In genomic region chr14:69046468-69046867, GRCh38 we compare ENCODE assay signal across 10 cellular contexts.
DNase-seq lines count a peak whose midpoint lies in the region; ATAC-seq, FAIRE-seq and TF ChIP-seq lines count a peak whose summit lies in the region.
"Had no signal": no experiment of that assay in that cellular context is flagged by ENCODE, and none has a peak within 500 bp of the region (broad histone marks: within the 10 kb centered on the region; RNA-seq: fewer than 3 reads in every experiment).

No MANE protein-coding gene starts in this region.

- no peak overlapping the region for H3K4ac ChIP-seq in H9 (ENCODE audit: low read depth, low read length)

- H3K9ac ChIP-seq in H9 (ENCODE audit: extremely low read depth, insufficient read length, low read length), result no peak overlapping the region
- no peak overlapping the region for H3K9ac ChIP-seq in colonic mucosa (ENCODE audit: low read depth in 2 of 2, low read length in 2 of 2)
- peak overlapping the region; percentile 55 for H3K9ac ChIP-seq in smooth muscle cell (ENCODE audit: low read depth)

- H3K4me3 Mint-ChIP-seq in H9, result no peak overlapping the region
- H3K4me3 Mint-ChIP-seq in activated T-cell treated with anti-CD3 and anti-CD28 coated beads, Interleukin-2, amount 50 U/mL, for 72 hours, result no peak overlapping the region

- H4K8ac ChIP-seq in H9 (replicated peaks; ENCODE audit: insufficient read length, low read depth, low read length), result no peak overlapping the region

- no CpG with 5 or more reads among the region's 7 CpGs for WGBS in H9 (ENCODE audit: extremely low coverage, insufficient read length, low lambda C conversion rate)
- 27% methylated on average over 7 of the region's 7 CpGs for WGBS in smooth muscle cell (ENCODE audit: low lambda C conversion rate)
- 67 to 71% methylated on average over 7 of the region's 7 CpGs for WGBS in pancreas, 2 donors

- H3K4me1 Mint-ChIP-seq in H9, result peaks cover 66 to 67% of the 10 kb centered on the region in 2 experiments
- peaks cover 17% of the 10 kb centered on the region for H3K4me1 Mint-ChIP-seq in activated T-cell treated with anti-CD3 and anti-CD28 coated beads, Interleukin-2, amount 50 U/mL, for 72 hours (ENCODE audit: low read depth)

- no peak overlapping the region for H2BK15ac ChIP-seq in H9 (ENCODE audit: low read depth, low read length)

- H3K27ac Mint-ChIP-seq in H9, result peak overlapping the region; percentile 9 to 84 (median 71); a peak in 2 of 7 replicates
- H3K27ac Mint-ChIP-seq in activated T-cell treated with anti-CD3 and anti-CD28 coated beads, Interleukin-2, amount 50 U/mL, for 72 hours, result no peak overlapping the region

- no peak overlapping the region for H4K5ac ChIP-seq in H9 (ENCODE audit: insufficient read length, low read depth, low read length)

- no peaks in the 10 kb centered on the region for H3K23me2 ChIP-seq in H9 (ENCODE audit: insufficient read length, low read depth, low read length, poor library complexity, severe bottlenecking)

- TF ChIP-seq POLR2A in GM12892 (IDR thresholded peaks at IDR 0.05; ENCODE audit: low read depth, low read length), result no peak

- H3K9me3 Mint-ChIP-seq in H9, result no peaks in the 10 kb centered on the region
- no peaks in the 10 kb centered on the region for H3K9me3 Mint-ChIP-seq in activated T-cell treated with anti-CD3 and anti-CD28 coated beads, Interleukin-2, amount 50 U/mL, for 72 hours

- FAIRE-seq in GM12892 (lab: Jason Lieb, UNC) (no peak), pancreas (lab: Jason Lieb, UNC) (no peak)

- no peak overlapping the region for H2BK120ac ChIP-seq in H9 (ENCODE audit: low read depth, low read length, poor library complexity, severe bottlenecking)

- no peak for DNase-seq in H9
- DNase-seq in colonic mucosa, result no peak
- DNase-seq in left lung, result no peak
- DNase-seq in smooth muscle cell (lab: John Stamatoyannopoulos, UW; ENCODE audit: unreplicated experiment), result no peak
- DNase-seq in GM12892 (ENCODE audit: insufficient read length), result no peak
- DNase-seq in activated T-cell treated with anti-CD3 and anti-CD28 coated beads, Interleukin-2, amount 50 U/mL, for 72 hours, result no peak
- no peak for DNase-seq in pancreas
- DNase-seq: activated CD4-positive, alpha-beta T cell treated with anti-CD3 and anti-CD28 coated beads, Interleukin-2, amount 50 U/mL, for 48 hours; NCI-H226 had no signal

- peak overlapping the region; percentile 3 for H3K18ac ChIP-seq in H9 (ENCODE audit: insufficient read length, low read depth, low read length)

- H3K79me1 ChIP-seq in H9 (ENCODE audit: insufficient read depth, low read depth, low read length, poor library complexity, severe bottlenecking), result no peaks in the 10 kb centered on the region

- no peak overlapping the region for H3K56ac ChIP-seq in H9 (ENCODE audit: insufficient read length, low read depth, low read length)

- H2BK12ac ChIP-seq in H9 (ENCODE audit: insufficient read length, low read depth, low read length), result no peak overlapping the region

- H2BK20ac ChIP-seq in H9 (ENCODE audit: low read depth, low read length, poor library complexity, severe bottlenecking), result no peak overlapping the region

- no peak overlapping the region for H3K23ac ChIP-seq in H9 (ENCODE audit: insufficient read length, low read depth, low read length)

- no peaks in the 10 kb centered on the region for H3K27me3 ChIP-seq in H9 (ENCODE audit: insufficient read depth, low read length)
- no peaks in the 10 kb centered on the region for H3K27me3 ChIP-seq in colonic mucosa
- H3K27me3 ChIP-seq in left lung, result no peaks in the 10 kb centered on the region
- no peaks in the 10 kb centered on the region for H3K27me3 ChIP-seq in smooth muscle cell (ENCODE audit: low read depth)
- no peaks in the 10 kb centered on the region for H3K27me3 ChIP-seq in pancreas

- intact Hi-C loops in colonic mucosa (cut with DNase I) (no loop called here), left lung (cut with DNase I) (no loop called here), pancreas (cut with DNase I) (no loop called here)

- no peaks in the 10 kb centered on the region for H3K36me3 Mint-ChIP-seq in H9 (ENCODE audit: insufficient read depth in 1 of 3, low read depth in 3 of 3)
- no peaks in the 10 kb centered on the region for H3K36me3 Mint-ChIP-seq in activated T-cell treated with anti-CD3 and anti-CD28 coated beads, Interleukin-2, amount 50 U/mL, for 72 hours (ENCODE audit: insufficient read depth in 2 of 2)

- no peaks in the 10 kb centered on the region for H3K79me2 ChIP-seq in H9 (ENCODE audit: insufficient read depth, low read length)
- H3K79me2 ChIP-seq in smooth muscle cell (ENCODE audit: low read depth), result no peaks in the 10 kb centered on the region

- H3K4me1 ChIP-seq in H9 (ENCODE audit: insufficient read depth, low read length) (peaks cover 16% of the 10 kb centered on the region; the same call in 1 of the 2 replicates), colonic mucosa (peaks cover 15% of the 10 kb centered on the region), left lung (peaks cover 53 to 97% of the 10 kb centered on the region in 2 donors), smooth muscle cell (ENCODE audit: low read depth) (peaks cover 60% of the 10 kb centered on the region), pancreas (peaks cover 6 to 49% (median 25%) of the 10 kb centered on the region in 3 donors)

- H3K27ac ChIP-seq in H9 (ENCODE audit: insufficient read length, low read depth, low read length), result no peak overlapping the region
- H3K27ac ChIP-seq in colonic mucosa, result peak overlapping the region; percentile 52
- peak overlapping the region; percentile 65 to 86 for H3K27ac ChIP-seq in left lung
- H3K27ac ChIP-seq in smooth muscle cell (ENCODE audit: low read depth), result peak overlapping the region; percentile 95
- H3K27ac ChIP-seq in pancreas, result peak overlapping the region in 2 of 4 donors; percentile 50

- H3F3A ChIP-seq in smooth muscle cell (ENCODE audit: low read depth), result peaks cover 43% of the 10 kb centered on the region

- H3K4me2 ChIP-seq in H9 (ENCODE audit: insufficient read depth, insufficient read length, low read length) (no peak overlapping the region), smooth muscle cell (peak overlapping the region; percentile 32)

- no peak overlapping the region for H3T11ph ChIP-seq in H9 (ENCODE audit: low read length)

- H2AK5ac ChIP-seq in H9 (ENCODE audit: insufficient read length, low read length), result no peak overlapping the region

- no peak for TF ChIP-seq CTCF in H9 (conservative IDR thresholded peaks at IDR 0.05)
- no peak for TF ChIP-seq CTCF in colonic mucosa (IDR thresholded peaks at IDR 0.05)
- no peak for TF ChIP-seq CTCF in left lung (IDR thresholded peaks at IDR 0.05)
- no peak for TF ChIP-seq CTCF in smooth muscle cell (IDR thresholded peaks at IDR 0.05; ENCODE audit: borderline replicate concordance, insufficient read depth, poor library complexity, severe bottlenecking)
- TF ChIP-seq CTCF in pancreas (IDR thresholded peaks at IDR 0.05), result no peak

- H3K36me3 ChIP-seq in colonic mucosa, result no peaks in the 10 kb centered on the region
- H3K36me3 ChIP-seq in left lung, result no peaks in the 10 kb centered on the region
- H3K36me3 ChIP-seq in smooth muscle cell (ENCODE audit: low read depth), result no peaks in the 10 kb centered on the region
- H3K36me3 ChIP-seq in pancreas, result no peaks in the 10 kb centered on the region

- no peaks in the 10 kb centered on the region; the same call in none of the 2 replicates for H3K27me3 Mint-ChIP-seq in H9 (ENCODE audit: low read depth)
- H3K27me3 Mint-ChIP-seq in activated T-cell treated with anti-CD3 and anti-CD28 coated beads, Interleukin-2, amount 50 U/mL, for 72 hours (ENCODE audit: low read depth), result peaks cover 27% of the 10 kb centered on the region

- H4K91ac ChIP-seq in H9 (ENCODE audit: insufficient read length, low read depth, low read length), result no peak overlapping the region

- H4K20me1 ChIP-seq in H9 (ENCODE audit: control insufficient read depth, insufficient read depth, insufficient read length), result no peaks in the 10 kb centered on the region
- H4K20me1 ChIP-seq in smooth muscle cell (ENCODE audit: low read depth), result no peaks in the 10 kb centered on the region

- no peak overlapping the region for H3K14ac ChIP-seq in H9 (ENCODE audit: insufficient read depth, low read length)

- no peak overlapping the region for H2AFZ ChIP-seq in H9 (ENCODE audit: low read length)
- no peak overlapping the region for H2AFZ ChIP-seq in smooth muscle cell (ENCODE audit: low read depth)

- no peak overlapping the region for H2BK5ac ChIP-seq in H9 (ENCODE audit: insufficient read length, low read length)

- no peak overlapping the region for H3K4me3 ChIP-seq in colonic mucosa
- no peak overlapping the region for H3K4me3 ChIP-seq in left lung
- H3K4me3 ChIP-seq in smooth muscle cell, result no peak overlapping the region
- H3K4me3 ChIP-seq in pancreas, result no peak overlapping the region

- peak; percentile 9 for ATAC-seq in left lung
- no peak for ATAC-seq in activated T-cell treated with anti-CD3 and anti-CD28 coated beads, Interleukin-2, amount 50 U/mL, for 72 hours (replicated peaks in 1 of 2)
- ATAC-seq in pancreas, result no peak
- no peak for ATAC-seq in HG03175 (IDR thresholded peaks at IDR 0.05; ENCODE audit: unreplicated experiment)

- no peaks in the 10 kb centered on the region for H3K9me3 ChIP-seq in H9 (ENCODE audit: control insufficient read depth, low read depth, low read length)
- H3K9me3 ChIP-seq in colonic mucosa, result no peaks in the 10 kb centered on the region
- no peaks in the 10 kb centered on the region for H3K9me3 ChIP-seq in left lung
- no peaks in the 10 kb centered on the region for H3K9me3 ChIP-seq in smooth muscle cell (replicated peaks; ENCODE audit: low read depth)
- no peaks in the 10 kb centered on the region for H3K9me3 ChIP-seq in pancreas
